ENCODE assay signal across 10 cellular contexts in genomic region chr17:19673515-19674118, GRCh38. TPM values are rescaled to one million over a fixed set of nuclear protein-coding genes. Genes with fewer than 3 reads are reported as not detected.
"Had no signal": no experiment of that assay in that cellular context is flagged by ENCODE, and none has a peak within 500 bp of the region (broad histone marks: within the 10 kb centered on the region; RNA-seq: fewer than 3 reads in every experiment).

No MANE protein-coding gene starts in this region.

RNA-seq across cellular contexts. Expression of gene SLC47A2, which starts 42.8 kb away (rescaled TPM):
- total RNA-seq: gastroesophageal sphincter; left cardiac atrium; left ventricle myocardium superior; mucosa of gallbladder; naive thymus-derived CD4-positive, alpha-beta T cell; posterior vena cava; pulmonary artery endothelial cell had no signal
- polyA plus RNA-seq: heart left ventricle; hepatocyte; naive thymus-derived CD4-positive, alpha-beta T cell; ovary had no signal
